Comparison of ENCODE assay signal across 22 cellular contexts in genomic region chr9:113481176-113481805, GRCh38. TPM values are rescaled to one million over a fixed set of nuclear protein-coding genes. Genes with fewer than 3 reads are reported as not detected.
DNase-seq lines count a peak whose midpoint lies in the region; ATAC-seq and TF ChIP-seq lines count a peak whose summit lies in the region.
"Had no signal": no experiment of that assay in that cellular context is flagged by ENCODE, and none has a peak within 500 bp of the region (broad histone marks: within the 10 kb centered on the region; RNA-seq: fewer than 3 reads in every experiment).

No MANE protein-coding gene starts in this region.

- intact Hi-C loops in transverse colon (cut with DNase I; ENCODE audit: low total_unique reads): no loop called here

- no peak overlapping the region for H3K4me3 ChIP-seq in gastroesophageal sphincter
- H3K4me3 ChIP-seq in transverse colon: no peak overlapping the region
- no peak overlapping the region for H3K4me3 ChIP-seq in GM23248
- H3K4me3 ChIP-seq: A549, BLaER1, SJCRH30 had no signal

- TF ChIP-seq CTCF in gastroesophageal sphincter (IDR thresholded peaks at IDR 0.05): no peak
- TF ChIP-seq CTCF in transverse colon (IDR thresholded peaks at IDR 0.05): no peak

- H3K9ac ChIP-seq in GM23248: no peak overlapping the region
- H3K9ac ChIP-seq: BLaER1, parathyroid adenoma had no signal

- H3K27ac ChIP-seq in gastroesophageal sphincter: peak overlapping the region in 3 of 4 donors; percentile 2 to 87 (median 61)
- H3K27ac ChIP-seq in transverse colon: no peak overlapping the region
- H3K27ac ChIP-seq in GM23248: no peak overlapping the region
- H3K27ac ChIP-seq: A549, BLaER1, parathyroid adenoma, SJCRH30, WERI-Rb-1 had no signal

- H3K36me3 Mint-ChIP-seq in activated CD8-positive, alpha-beta memory T cell treated with anti-CD3 and anti-CD28 coated beads, Interleukin-2, amount 10 ng/mL, durations not matched to agents 7 days and 5 days: no peaks in the 10 kb centered on the region

- 37% methylated on average over 2 of the region's 7 CpGs; no CpG with 5 or more reads in 1 of the 2 donors for WGBS in gastroesophageal sphincter (ENCODE audit: low coverage in 1 of 2), 2 donors
- WGBS in transverse colon (ENCODE audit: low coverage in 1 of 2), 2 donors: 92% methylated on average over 7 of the region's 7 CpGs; no CpG with 5 or more reads in 1 of the 2 donors
- WGBS in GM23248 (ENCODE audit: low coverage in 1 of 2, low lambda C conversion rate in 2 of 2, missing lambda C conversion rate in 2 of 2), 2 experiments: 88 to 90% methylated on average over 7 of the region's 7 CpGs

- no peak for TF ChIP-seq POLR2A in gastroesophageal sphincter (IDR thresholded peaks at IDR 0.05)
- TF ChIP-seq POLR2A in transverse colon (IDR thresholded peaks at IDR 0.05): no peak
- no peak for TF ChIP-seq POLR2A in erythroblast (IDR thresholded peaks at IDR 0.05; ENCODE audit: low read length)

- in situ Hi-C loops in transverse colon (cut with MboI; ENCODE audit: low pct_ligation_motif_present in 1 of 4, low pct_unique_long_range_greater_than_20kb in 1 of 4, low sequenced_read_pairs in 3 of 4) (no loop called here), GM23248 (cut with MboI) (no loop called here)

- H3K4me3 Mint-ChIP-seq in activated CD8-positive, alpha-beta memory T cell treated with anti-CD3 and anti-CD28 coated beads, Interleukin-2, amount 10 ng/mL, durations not matched to agents 7 days and 5 days: no peak overlapping the region
- H3K4me3 Mint-ChIP-seq: activated naive CD4-positive, alpha-beta T cell treated with anti-CD3 and anti-CD28 coated beads for 36 hours; activated T-cell treated with anti-CD3 and anti-CD28 coated beads, Interleukin-2, amount 50 U/mL, for 24 hours; naive thymus-derived CD4-positive, alpha-beta T cell; stimulated activated naive CD8-positive, alpha-beta T cell treated with anti-CD3 and anti-CD28 coated beads, Interleukin-15, amount 100 ng/mL, for 72 hours; T-helper 17 cell had no signal

- H4K20me1 ChIP-seq in GM23248 (ENCODE audit: insufficient read depth): no peaks in the 10 kb centered on the region
- H4K20me1 ChIP-seq: BLaER1 had no signal

- ATAC-seq in activated CD8-positive, alpha-beta memory T cell treated with anti-CD3 and anti-CD28 coated beads, Interleukin-2, amount 10 ng/mL, durations not matched to agents 7 days and 5 days: no peak
- no peak for ATAC-seq in gastroesophageal sphincter
- no peak for ATAC-seq in GM18858 (IDR thresholded peaks at IDR 0.05; ENCODE audit: unreplicated experiment)
- ATAC-seq: A549; naive thymus-derived CD4-positive, alpha-beta T cell; PC-3; stimulated activated naive CD8-positive, alpha-beta T cell treated with anti-CD3 and anti-CD28 coated beads, Interleukin-15, amount 100 ng/mL, for 72 hours; T-helper 17 cell had no signal

- H3K27ac Mint-ChIP-seq in activated CD8-positive, alpha-beta memory T cell treated with anti-CD3 and anti-CD28 coated beads, Interleukin-2, amount 10 ng/mL, durations not matched to agents 7 days and 5 days: no peak overlapping the region
- H3K27ac Mint-ChIP-seq: activated naive CD4-positive, alpha-beta T cell treated with anti-CD3 and anti-CD28 coated beads for 36 hours; activated T-cell treated with anti-CD3 and anti-CD28 coated beads, Interleukin-2, amount 50 U/mL, for 24 hours; stimulated activated naive CD8-positive, alpha-beta T cell treated with anti-CD3 and anti-CD28 coated beads, Interleukin-15, amount 100 ng/mL, for 72 hours had no signal

- H3K79me2 ChIP-seq in GM23248 (ENCODE audit: insufficient read depth): no peaks in the 10 kb centered on the region
- H3K79me2 ChIP-seq: parathyroid adenoma had no signal

- H3K4me1 ChIP-seq in gastroesophageal sphincter (peaks cover 10 to 86% (median 12%) of the 10 kb centered on the region in 3 donors), transverse colon (peaks cover 8 to 23% (median 20%) of the 10 kb centered on the region in 4 donors), GM23248 (ENCODE audit: insufficient read depth) (peaks cover 14% of the 10 kb centered on the region)
- H3K4me1 ChIP-seq: parathyroid adenoma had no signal

- H3K27me3 Mint-ChIP-seq in activated CD8-positive, alpha-beta memory T cell treated with anti-CD3 and anti-CD28 coated beads, Interleukin-2, amount 10 ng/mL, durations not matched to agents 7 days and 5 days: peaks cover 4% of the 10 kb centered on the region
- H3K27me3 Mint-ChIP-seq: activated T-cell treated with anti-CD3 and anti-CD28 coated beads, Interleukin-2, amount 50 U/mL, for 24 hours had no signal

- DNase-seq in activated CD8-positive, alpha-beta memory T cell treated with anti-CD3 and anti-CD28 coated beads, Interleukin-2, amount 50 U/mL, for 48 hours: peak; percentile 32
- DNase-seq in activated CD8-positive, alpha-beta memory T cell treated with anti-CD3 and anti-CD28 coated beads, Interleukin-2, amount 10 ng/mL, durations not matched to agents 7 days and 5 days: no peak
- DNase-seq in NCI-H748 treated with DMSO at 0.1 percent for 48 hours (lab: John Stamatoyannopoulos, UW) (peak; percentile 91), transverse colon (peak; percentile 52), erythroblast (lab: John Stamatoyannopoulos, UW) (no peak), GM23248 (no peak)
- DNase-seq: activated CD4-positive, alpha-beta T cell treated with anti-CD3 and anti-CD28 coated beads, Interleukin-2, amount 50 U/mL, for 4 hours; activated naive CD4-positive, alpha-beta T cell treated with anti-CD3 and anti-CD28 coated beads for 36 hours; activated T-cell treated with anti-CD3 and anti-CD28 coated beads, Interleukin-2, amount 50 U/mL, for 24 hours; naive thymus-derived CD4-positive, alpha-beta T cell; NCI-H526; PC-3; SJCRH30; stimulated activated CD4-positive, alpha-beta T cell treated with anti-CD3 and anti-CD28 coated beads, Interleukin-2, amount 100 ng/mL, for 24 hours; stimulated activated naive CD8-positive, alpha-beta T cell treated with anti-CD3 and anti-CD28 coated beads, Interleukin-15, amount 100 ng/mL, for 72 hours; T-helper 17 cell; WERI-Rb-1 had no signal

- no peaks in the 10 kb centered on the region for H3K9me2 ChIP-seq in GM23248 (ENCODE audit: insufficient read depth)

- TF ChIP-seq EP300 in gastroesophageal sphincter (IDR thresholded peaks at IDR 0.05) (no peak), transverse colon (IDR thresholded peaks at IDR 0.05; ENCODE audit: low read depth) (no peak)

- CTCF ChIA-PET in activated CD8-positive, alpha-beta memory T cell treated with anti-CD3 and anti-CD28 coated beads, Interleukin-2, amount 10 ng/mL, durations not matched to agents 7 days and 5 days (lab: Charles Lee): no interaction called here

- no peak overlapping the region for H2AFZ ChIP-seq in GM23248
- H2AFZ ChIP-seq: parathyroid adenoma had no signal

- peaks cover 12% of the 10 kb centered on the region for H3F3A ChIP-seq in GM23248 (ENCODE audit: insufficient read depth)

- no peaks in the 10 kb centered on the region for H3K36me3 ChIP-seq in gastroesophageal sphincter
- no peaks in the 10 kb centered on the region for H3K36me3 ChIP-seq in transverse colon
- no peaks in the 10 kb centered on the region for H3K36me3 ChIP-seq in GM23248 (ENCODE audit: low read depth)
- H3K36me3 ChIP-seq: BLaER1, SJCRH30, WERI-Rb-1 had no signal

- H3K4me2 ChIP-seq in GM23248 (ENCODE audit: unreplicated experiment): no peak overlapping the region
- H3K4me2 ChIP-seq: A549, BLaER1 had no signal

- no peaks in the 10 kb centered on the region for H3K9me3 ChIP-seq in gastroesophageal sphincter
- H3K9me3 ChIP-seq in transverse colon: no peaks in the 10 kb centered on the region
- H3K9me3 ChIP-seq in GM23248 (ENCODE audit: low read depth): no peaks in the 10 kb centered on the region
- H3K9me3 ChIP-seq: A549, BLaER1, SJCRH30 had no signal

- H3K4me1 Mint-ChIP-seq in activated CD8-positive, alpha-beta memory T cell treated with anti-CD3 and anti-CD28 coated beads, Interleukin-2, amount 10 ng/mL, durations not matched to agents 7 days and 5 days: peaks cover 12% of the 10 kb centered on the region

- H3K9me3 Mint-ChIP-seq in activated CD8-positive, alpha-beta memory T cell treated with anti-CD3 and anti-CD28 coated beads, Interleukin-2, amount 10 ng/mL, durations not matched to agents 7 days and 5 days (ENCODE audit: low read depth): no peaks in the 10 kb centered on the region
- H3K9me3 Mint-ChIP-seq: activated naive CD4-positive, alpha-beta T cell treated with anti-CD3 and anti-CD28 coated beads for 36 hours; activated T-cell treated with anti-CD3 and anti-CD28 coated beads, Interleukin-2, amount 50 U/mL, for 24 hours; naive thymus-derived CD4-positive, alpha-beta T cell; stimulated activated naive CD8-positive, alpha-beta T cell treated with anti-CD3 and anti-CD28 coated beads, Interleukin-15, amount 100 ng/mL, for 72 hours had no signal

- H3K27me3 ChIP-seq in gastroesophageal sphincter (no peaks in the 10 kb centered on the region), transverse colon (no peaks in the 10 kb centered on the region), GM23248 (replicated peaks; ENCODE audit: insufficient read depth) (no peaks in the 10 kb centered on the region)
- H3K27me3 ChIP-seq: BLaER1 had no signal

RNA-seq across cellular contexts. Expression of gene RGS3, which starts 17.8 kb away (rescaled TPM):
- 10 to 100 TPM; 57.1 to 76.4 TPM for total RNA-seq in activated CD8-positive, alpha-beta memory T cell treated with anti-CD3 and anti-CD28 coated beads, Interleukin-2, amount 10 ng/mL, durations not matched to agents 7 days and 5 days
- 100 to 1,000 TPM in 1 of 4 donors, 10 to 100 TPM in 3; 43.9 to 122 (median 72.7) TPM for total RNA-seq in gastroesophageal sphincter
- total RNA-seq in transverse colon: 100 to 1,000 TPM in 1 of 4 donors, 10 to 100 TPM in 3; 62.7 to 150 (median 80.9) TPM
- total RNA-seq in GM23248 (2014; rRNA removed; shearing (Covaris generic)): 44.5 and 58.0 TPM in 2 replicates
- polyA plus RNA-seq in GM23248 (2016; fragmentation: Nextera tagmentation; extraction: Ambion mirVana): 48.6 and 54.8 TPM in 2 replicates

Comparison
In these comparisons a context has a peak if more than half of its experiments do, and no peak if none do; other contexts are left out.
1. DNase-seq: peak in activated CD8-positive, alpha-beta memory T cell treated with anti-CD3 and anti-CD28 coated beads, Interleukin-2, amount 50 U/mL, for 48 hours (single experiment), NCI-H748 treated with DMSO at 0.1 percent for 48 hours (single experiment) and transverse colon (single experiment); none in activated CD8-positive, alpha-beta memory T cell treated with anti-CD3 and anti-CD28 coated beads, Interleukin-2, amount 10 ng/mL, durations not matched to agents 7 days and 5 days (single experiment), erythroblast (0 of 2) and GM23248 (single experiment).
2. H3K27ac ChIP-seq: peak in gastroesophageal sphincter (3 of 4); none in transverse colon (0 of 4) and GM23248 (single experiment).